14 cellular contexts compared by ENCODE assay signal in genomic region chr17:4535667-4536258, GRCh38. TPM values are rescaled to one million over a fixed set of nuclear protein-coding genes. Genes with fewer than 3 reads are reported as not detected.
A peak's percentile ranks its signal among the peaks of the same experiment; 100 is the strongest.
DNase-seq lines count a peak whose midpoint lies in the region; ATAC-seq and TF ChIP-seq lines count a peak whose summit lies in the region.
"Had no signal": no experiment of that assay in that cellular context is flagged by ENCODE, and none has a peak within 500 bp of the region (broad histone marks: within the 10 kb centered on the region; RNA-seq: fewer than 3 reads in every experiment).

No MANE protein-coding gene starts in this region.

- DNase-seq in esophagus squamous epithelium (lab: John Stamatoyannopoulos, UW) = no peak
- peak; percentile 30 to 57 for DNase-seq in psoas muscle
- DNase-seq in lower leg skin (ENCODE audit: low spot score in 2 of 2) = no peak
- DNase-seq: activated gamma-delta T cell treated with Interleukin-2 at 50 U/mL for 16 hours; stimulated activated CD4-positive, alpha-beta T cell treated with anti-CD3 and anti-CD28 coated beads, Interleukin-1b, Interleukin-23, amount 100 ng/mL, for 48 hours had no signal

- peak overlapping the region in 6 of 11 experiments; percentile 5 to 92 (median 18); a peak in 4 of 22 replicates for H3K4me2 ChIP-seq in BLaER1 treated with 17β-estradiol and CSF1 and Interleukin-3, amounts not matched to agents 10 nM and 100 nM

- H3K4me3 ChIP-seq in BLaER1 treated with 17β-estradiol and CSF1 and Interleukin-3, amounts not matched to agents 10 nM and 100 nM = no peak overlapping the region
- H3K4me3 ChIP-seq in HUES64 (ENCODE audit: low read length) = peak overlapping the region; percentile 9; the same call in 1 of the 2 replicates
- no peak overlapping the region for H3K4me3 ChIP-seq in esophagus squamous epithelium
- H3K4me3 ChIP-seq in psoas muscle = peak overlapping the region; percentile 7
- no peak overlapping the region for H3K4me3 ChIP-seq in lower leg skin (ENCODE audit: low read depth, poor library complexity, severe bottlenecking)
- H3K4me3 ChIP-seq: pancreas had no signal

- TF ChIP-seq CTCF in esophagus squamous epithelium (IDR thresholded peaks at IDR 0.05) (no peak), psoas muscle (IDR thresholded peaks at IDR 0.05) (no peak), lower leg skin (IDR thresholded peaks at IDR 0.05) (no peak)

- H3K27me3 ChIP-seq in BLaER1 treated with 17β-estradiol and CSF1 and Interleukin-3, amounts not matched to agents 10 nM and 100 nM = no peaks in the 10 kb centered on the region
- peaks cover 25% of the 10 kb centered on the region for H3K27me3 ChIP-seq in HUES64 (ENCODE audit: insufficient read depth, low read length)
- peaks cover 0 to 38% (median 0%) of the 10 kb centered on the region in 4 donors for H3K27me3 ChIP-seq in esophagus squamous epithelium
- H3K27me3 ChIP-seq in psoas muscle (ENCODE audit: insufficient read depth in 3 of 3, low read length in 2 of 3) = no peaks in the 10 kb centered on the region
- H3K27me3 ChIP-seq: pancreas had no signal

- peak overlapping the region in 1 of 11 experiments; percentile 15; a peak in 2 of 22 replicates for H3K9ac ChIP-seq in BLaER1 treated with 17β-estradiol and CSF1 and Interleukin-3, amounts not matched to agents 10 nM and 100 nM
- H3K9ac ChIP-seq in HUES64 (ENCODE audit: low read depth, low read length) = peak overlapping the region; percentile 12; the same call in 1 of the 2 replicates

- 45% methylated on average over 19 of the region's 19 CpGs for WGBS in HUES64
- 81 to 83% methylated on average over 15 of the region's 19 CpGs for WGBS in esophagus squamous epithelium, 2 donors
- WGBS in psoas muscle, 3 donors = 39 to 52% (median 50%) methylated on average over 14 to 19 of the region's 19 CpGs
- WGBS in lower leg skin, 2 donors = 76 to 83% methylated on average over 9 to 16 of the region's 19 CpGs

- 0 out of 22 replicates have a peak overlapping the region, but pooled peaks of 3 of the 11 experiments have one; percentile 12 to 40 (median 40) for H3K27ac ChIP-seq in BLaER1 treated with 17β-estradiol and CSF1 and Interleukin-3, amounts not matched to agents 10 nM and 100 nM
- no peak overlapping the region for H3K27ac ChIP-seq in HUES64 (ENCODE audit: low read depth, low read length)
- H3K27ac ChIP-seq in esophagus squamous epithelium = peak overlapping the region in 3 of 4 donors; percentile 71 to 85 (median 76)
- peak overlapping the region; percentile 58 for H3K27ac ChIP-seq in psoas muscle

- TF ChIP-seq POLR2A in esophagus squamous epithelium (IDR thresholded peaks at IDR 0.05) (no peak), GM18505 (IDR thresholded peaks at IDR 0.05; ENCODE audit: borderline replicate concordance, extremely low read depth, insufficient read depth, insufficient read length) (no peak), lower leg skin (IDR thresholded peaks at IDR 0.05) (no peak)

- H3K4me1 ChIP-seq in BLaER1 treated with 17β-estradiol and CSF1 and Interleukin-3, amounts not matched to agents 10 nM and 100 nM = peaks cover 59 to 99% (median 85%) of the 10 kb centered on the region in 10 experiments
- H3K4me1 ChIP-seq in HUES64 (ENCODE audit: insufficient read depth, low read length) (no peaks in the 10 kb centered on the region), esophagus squamous epithelium (peaks cover 27 to 94% (median 51%) of the 10 kb centered on the region in 3 donors), psoas muscle (peaks cover 17% of the 10 kb centered on the region)
- H3K4me1 ChIP-seq: pancreas had no signal

- no peaks in the 10 kb centered on the region for H3K9me3 ChIP-seq in BLaER1 treated with 17β-estradiol and CSF1 and Interleukin-3, amounts not matched to agents 10 nM and 100 nM (replicated peaks in 1 of 11)
- no peaks in the 10 kb centered on the region for H3K9me3 ChIP-seq in HUES64 (ENCODE audit: insufficient read depth, low read depth, low read length)
- no peaks in the 10 kb centered on the region for H3K9me3 ChIP-seq in esophagus squamous epithelium
- H3K9me3 ChIP-seq in psoas muscle = no peaks in the 10 kb centered on the region
- H3K9me3 ChIP-seq: pancreas had no signal

- ATAC-seq in psoas muscle (peak; percentile 3 to 35 (median 24)), GM18505 (IDR thresholded peaks at IDR 0.05; ENCODE audit: unreplicated experiment) (no peak), HG03439 (IDR thresholded peaks at IDR 0.05; ENCODE audit: unreplicated experiment) (no peak), HG02970 (IDR thresholded peaks at IDR 0.05; ENCODE audit: low FRiP score, unreplicated experiment) (no peak)

- intact Hi-C loops in esophagus squamous epithelium (cut with DNase I) (no loop called here), psoas muscle (cut with DNase I) (no loop called here), lower leg skin (cut with DNase I; ENCODE audit: low total_unique reads) (no loop called here)

- peaks cover 24 to 41% (median 38%) of the 10 kb centered on the region in 11 experiments for H3K36me3 ChIP-seq in BLaER1 treated with 17β-estradiol and CSF1 and Interleukin-3, amounts not matched to agents 10 nM and 100 nM
- peaks cover 36% of the 10 kb centered on the region for H3K36me3 ChIP-seq in HUES64 (ENCODE audit: insufficient read depth, low read length)
- H3K36me3 ChIP-seq in esophagus squamous epithelium = peaks cover 5 to 47% (median 13%) of the 10 kb centered on the region in 3 donors
- peaks cover 0 to 32% of the 10 kb centered on the region in 2 donors for H3K36me3 ChIP-seq in psoas muscle (ENCODE audit: insufficient read depth in 1 of 2, low read depth in 1 of 2)

- H4K20me1 ChIP-seq in BLaER1 treated with 17β-estradiol and CSF1 and Interleukin-3, amounts not matched to agents 10 nM and 100 nM = peaks cover 0 to 76% (median 45%) of the 10 kb centered on the region in 11 experiments; a peak in 19 of 22 replicates

RNA-seq across cellular contexts. Expression of gene MYBBP1A, which starts 19.4 kb away (rescaled TPM):
- polyA plus RNA-seq in HUES64 (2013, experiment 1 of 2) = 72.2 TPM
- polyA plus RNA-seq in HUES64 (2013, experiment 2 of 2) = 58.4 TPM
- 10 to 100 TPM; 32.4 to 70.0 (median 54.4) TPM for total RNA-seq in esophagus squamous epithelium
- 10 to 100 TPM; 31.3 to 63.2 (median 46.3) TPM for total RNA-seq in psoas muscle
- polyA plus RNA-seq in psoas muscle = 10 to 100 TPM; 28.5 to 54.4 (median 35.5) TPM
- total RNA-seq in lower leg skin = 10 to 100 TPM; 53.9 to 83.7 (median 54.5) TPM

RNA-seq across cellular contexts. Expression of gene GGT6, which starts 24.6 kb away (rescaled TPM):
- not detected for polyA plus RNA-seq in HUES64 (2013, experiment 1 of 2)
- polyA plus RNA-seq in HUES64 (2013, experiment 2 of 2) = not detected
- total RNA-seq in esophagus squamous epithelium (100 to 1,000 TPM in 1 of 4 donors, 10 to 100 TPM in 3; 46.0 to 141 (median 68.5) TPM), psoas muscle (not detected), lower leg skin (100 to 1,000 TPM; 133 to 232 (median 184) TPM)
- under 1 TPM in 1 of 3 donors, not detected in 2; 0.03 TPM for polyA plus RNA-seq in psoas muscle
- total RNA-seq: activated CD8-positive, alpha-beta memory T cell treated with anti-CD3 and anti-CD28 coated beads for 36 hours; mesenteric fat pad; SK-MEL-5 had no signal

RNA-seq across cellular contexts. Expression of gene SPNS2, which starts 37.1 kb away (rescaled TPM):
- polyA plus RNA-seq in HUES64 (2013, experiment 1 of 2) = 0.55 TPM
- polyA plus RNA-seq in HUES64 (2013, experiment 2 of 2) = 0.76 TPM
- 10 to 100 TPM; 36.8 to 66.6 (median 47.6) TPM for total RNA-seq in esophagus squamous epithelium
- 1 to 10 TPM; 3.5 to 7.1 (median 6.3) TPM for total RNA-seq in psoas muscle
- 10 to 100 TPM in 1 of 3 donors, 1 to 10 TPM in 2; 6.0 to 10.6 (median 7.4) TPM for polyA plus RNA-seq in psoas muscle
- total RNA-seq in lower leg skin = 100 to 1,000 TPM in 1 of 4 donors, 10 to 100 TPM in 3; 74.9 to 132 (median 87.5) TPM

RNA-seq across cellular contexts. Expression of gene SMTNL2, which starts 48.6 kb away (rescaled TPM):
- polyA plus RNA-seq in HUES64 (2013, experiment 1 of 2) = 1.0 TPM
- 2.0 TPM for polyA plus RNA-seq in HUES64 (2013, experiment 2 of 2)
- total RNA-seq in esophagus squamous epithelium (under 1 TPM; 0.41 to 0.76 (median 0.69) TPM), psoas muscle (100 to 1,000 TPM; 248 to 524 (median 400) TPM), lower leg skin (1 to 10 TPM in 2 of 4 donors, under 1 TPM in 1, not detected in 1; 0.25 to 3.0 (median 1.0) TPM)
- polyA plus RNA-seq in psoas muscle = 100 to 1,000 TPM in 2 of 3 donors, 10 to 100 TPM in 1; 20.7 to 318 (median 210) TPM
- total RNA-seq: activated CD8-positive, alpha-beta memory T cell treated with anti-CD3 and anti-CD28 coated beads for 36 hours had no signal

Comparison
In these comparisons a context has a peak if more than half of its experiments do, and no peak if none do; other contexts are left out.
1. H3K4me3 ChIP-seq: peak in HUES64 (single experiment) and psoas muscle (single experiment); none in BLaER1 treated with 17β-estradiol and CSF1 and Interleukin-3, amounts not matched to agents 10 nM and 100 nM (0 of 10), esophagus squamous epithelium (0 of 4) and lower leg skin (single experiment).
2. DNase-seq: peak in psoas muscle (2 of 2); none in esophagus squamous epithelium (single experiment) and lower leg skin (0 of 2).
3. ATAC-seq: peak in psoas muscle (4 of 4); none in GM18505 (single experiment), HG03439 (single experiment) and HG02970 (single experiment).
4. RNA of gene GGT6, which starts 24.6 kb away (total RNA-seq): 133 to 232 TPM in lower leg skin and 46.0 to 141 TPM in esophagus squamous epithelium; not detected in psoas muscle; every median in the first group is over 10 times any median in the second.
5. RNA of gene SPNS2, which starts 37.1 kb away (total RNA-seq): 74.9 to 132 TPM in lower leg skin and 36.8 to 66.6 TPM in esophagus squamous epithelium; 3.5 to 7.1 TPM in psoas muscle; every median in the first group is over 4 times any median in the second.